Comparison of ENCODE assay signal across 2 cellular contexts in the genomic region with DNA sequence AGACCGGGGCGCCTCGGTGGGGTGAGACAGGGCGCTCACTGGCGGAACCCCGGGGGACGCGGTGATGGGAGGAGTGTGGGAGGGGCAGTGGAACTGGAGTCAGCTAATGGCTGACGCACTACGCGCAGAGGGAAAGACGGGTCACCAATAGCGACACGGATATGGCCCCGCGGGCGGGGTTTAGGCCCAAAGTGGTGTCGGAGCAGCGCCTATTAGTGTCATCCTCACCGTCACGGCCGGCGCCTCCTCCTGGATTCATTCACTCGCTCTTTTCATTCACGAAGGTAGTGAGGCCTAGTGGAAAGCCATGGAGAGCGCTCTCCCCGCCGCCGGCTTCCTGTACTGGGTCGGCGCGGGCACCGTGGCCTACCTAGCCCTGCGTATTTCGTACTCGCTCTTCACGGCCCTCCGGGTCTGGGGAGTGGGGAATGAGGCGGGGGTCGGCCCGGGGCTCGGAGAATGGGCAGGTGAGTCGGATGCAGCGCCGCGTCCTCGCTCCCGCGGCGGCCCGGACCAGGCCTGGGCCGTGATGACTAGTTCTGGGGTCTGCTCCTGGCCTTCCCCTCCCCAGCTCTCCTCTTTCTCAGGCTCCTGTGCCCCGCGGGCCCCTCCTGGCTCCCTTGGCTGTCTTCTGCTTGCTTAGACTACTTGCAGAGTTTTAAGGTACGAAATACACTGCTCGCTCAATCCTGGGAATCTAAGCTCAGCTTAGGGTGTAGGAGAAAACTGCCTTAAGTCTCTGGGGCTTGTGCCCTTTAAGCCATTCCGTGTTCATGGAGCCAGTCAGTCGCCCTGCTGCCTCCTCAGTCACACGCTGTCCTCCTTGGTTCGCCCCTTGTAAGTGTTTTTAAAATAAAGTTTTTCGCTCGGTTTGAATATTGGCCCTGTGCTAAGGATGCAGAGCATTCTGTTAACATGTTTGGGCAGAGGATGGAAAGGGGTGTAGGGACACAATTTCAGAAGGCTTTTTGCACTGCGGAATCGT.
TF ChIP-seq lines count a peak whose summit lies in the region.

TSS of gene HSD17B12 (plus strand) at position 218 of the 985 bp plus-strand sequence. CDS start at position 308, 90 bp downstream.

TF ChIP-seq in HCT116, 20 proteins besides CTCF, POLR2A, EP300 and RAD21 (continued from another document):
- TF ChIP-seq YY1 (IDR thresholded peaks at IDR 0.05; ENCODE audit: extremely low read depth, insufficient replicate concordance, low read depth, low read length) (peak; percentile 53), CEBPB (IDR thresholded peaks at IDR 0.05; ENCODE audit: low read depth) (no peak), ELF1 (IDR thresholded peaks at IDR 0.05; ENCODE audit: borderline replicate concordance, low read depth) (no peak), ZNF274 (IDR thresholded peaks at IDR 0.05; ENCODE audit: low read depth, low read length) (no peak), EZH2phosphoT487 (IDR thresholded peaks at IDR 0.05; ENCODE audit: borderline replicate concordance) (no peak), SRF (IDR thresholded peaks at IDR 0.05; ENCODE audit: low read depth) (no peak), CBX3 (IDR thresholded peaks at IDR 0.05; ENCODE audit: low read depth) (peak; percentile 27; the same call in 1 of the 2 replicates), FOSL1 (IDR thresholded peaks at IDR 0.05; ENCODE audit: low read depth) (no peak), SP1 (IDR thresholded peaks at IDR 0.05; ENCODE audit: low read depth) (peak; percentile 85), POLR2AphosphoS5 (IDR thresholded peaks at IDR 0.05; ENCODE audit: low read depth, low read length) (peak; percentile 94), REST (IDR thresholded peaks at IDR 0.05; ENCODE audit: low read depth) (no peak)
- TF ChIP-seq, protein P1, sequence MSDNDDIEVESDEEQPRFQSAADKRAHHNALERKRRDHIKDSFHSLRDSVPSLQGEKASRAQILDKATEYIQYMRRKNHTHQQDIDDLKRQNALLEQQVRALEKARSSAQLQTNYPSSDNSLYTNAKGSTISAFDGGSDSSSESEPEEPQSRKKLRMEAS (IDR thresholded peaks at IDR 0.05), result no peak
- TF ChIP-seq, protein P2, sequence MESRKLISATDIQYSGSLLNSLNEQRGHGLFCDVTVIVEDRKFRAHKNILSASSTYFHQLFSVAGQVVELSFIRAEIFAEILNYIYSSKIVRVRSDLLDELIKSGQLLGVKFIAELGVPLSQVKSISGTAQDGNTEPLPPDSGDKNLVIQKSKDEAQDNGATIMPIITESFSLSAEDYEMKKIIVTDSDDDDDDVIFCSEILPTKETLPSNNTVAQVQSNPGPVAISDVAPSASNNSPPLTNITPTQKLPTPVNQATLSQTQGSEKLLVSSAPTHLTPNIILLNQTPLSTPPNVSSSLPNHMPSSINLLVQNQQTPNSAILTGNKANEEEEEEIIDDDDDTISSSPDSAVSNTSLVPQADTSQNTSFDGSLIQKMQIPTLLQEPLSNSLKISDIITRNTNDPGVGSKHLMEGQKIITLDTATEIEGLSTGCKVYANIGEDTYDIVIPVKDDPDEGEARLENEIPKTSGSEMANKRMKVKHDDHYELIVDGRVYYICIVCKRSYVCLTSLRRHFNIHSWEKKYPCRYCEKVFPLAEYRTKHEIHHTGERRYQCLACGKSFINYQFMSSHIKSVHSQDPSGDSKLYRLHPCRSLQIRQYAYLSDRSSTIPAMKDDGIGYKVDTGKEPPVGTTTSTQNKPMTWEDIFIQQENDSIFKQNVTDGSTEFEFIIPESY (IDR thresholded peaks at IDR 0.05; ENCODE audit: extremely low read depth, insufficient replicate concordance, low read length), result no peak
TF ChIP-seq in HCT116: peak in this region for 7.

TF ChIP-seq in neural cell, 6 proteins besides CTCF, POLR2A, EP300 and RAD21 (continued from another document):
- TF ChIP-seq REST (IDR thresholded peaks at IDR 0.05; ENCODE audit: borderline replicate concordance) (peak; percentile 89), TAF1 (IDR thresholded peaks at IDR 0.05; ENCODE audit: low read depth) (peak; percentile 94), SMC3 (conservative IDR thresholded peaks at IDR 0.05; ENCODE audit: poor library complexity) (peak; percentile 61), POLR2AphosphoS5 (IDR thresholded peaks at IDR 0.05) (peak; percentile 95)
